Comparison of ENCODE assay signal across 24 cellular contexts in genomic region chr7:16428182-16428581, GRCh38. TPM values are rescaled to one million over a fixed set of nuclear protein-coding genes. Genes with fewer than 3 reads are reported as not detected.
"Had no signal": no experiment of that assay in that cellular context is flagged by ENCODE, and none has a peak within 500 bp of the region (broad histone marks: within the 10 kb centered on the region; RNA-seq: fewer than 3 reads in every experiment).

No MANE protein-coding gene starts in this region.

- H3K27me3 ChIP-seq: heart right ventricle, neural progenitor cell, pancreas, suprapubic skin, thyroid gland had no signal

- H3K27me3 Mint-ChIP-seq: progenitor cell of endocrine pancreas, type B pancreatic cell had no signal

- DNase-seq: effector memory CD4-positive, alpha-beta T cell; heart right ventricle; hypothalamus; mammary epithelial cell; naive thymus-derived CD8-positive, alpha-beta T cell; nucleus accumbens; pancreas; right cardiac atrium; stimulated activated CD4-positive, alpha-beta T cell treated with anti-CD3 and anti-CD28 coated beads, Interleukin-4, amount 100 ng/mL, for 1 hour; stimulated activated CD8-positive, alpha-beta memory T cell treated with anti-CD3 and anti-CD28 coated beads, Interleukin-4, amount 100 ng/mL, for 48 hours; stimulated activated naive CD8-positive, alpha-beta T cell treated with anti-CD3 and anti-CD28 coated beads, Interleukin-15, Interleukin-2, amounts not matched to agents 100 U/mL and 50 U/mL, for 24 hours; thyroid gland had no signal

- H3K36me3 Mint-ChIP-seq: naive thymus-derived CD8-positive, alpha-beta T cell; neural progenitor cell; stimulated activated effector memory CD8-positive, alpha-beta T cell treated with anti-CD3 and anti-CD28 coated beads, Interleukin-12 subunit alpha, Interleukin-12 subunit beta, amount 100 ng/mL, for 72 hours; type B pancreatic cell had no signal

- H3K27ac ChIP-seq: coronary artery, heart right ventricle, neural progenitor cell, pancreas, suprapubic skin, thyroid gland had no signal

- H3K4me1 Mint-ChIP-seq: naive thymus-derived CD8-positive, alpha-beta T cell; stimulated activated effector memory CD8-positive, alpha-beta T cell treated with anti-CD3 and anti-CD28 coated beads, Interleukin-12 subunit alpha, Interleukin-12 subunit beta, amount 100 ng/mL, for 72 hours had no signal

- H3K36me3 ChIP-seq: heart right ventricle, neural progenitor cell, pancreas, suprapubic skin, thyroid gland had no signal

- H2AFZ ChIP-seq: neural progenitor cell had no signal

- H3K27ac Mint-ChIP-seq: naive thymus-derived CD8-positive, alpha-beta T cell; neural progenitor cell; progenitor cell of endocrine pancreas; stimulated activated effector memory CD8-positive, alpha-beta T cell treated with anti-CD3 and anti-CD28 coated beads, Interleukin-12 subunit alpha, Interleukin-12 subunit beta, amount 100 ng/mL, for 72 hours; type B pancreatic cell had no signal

- H3K9me3 Mint-ChIP-seq: naive thymus-derived CD8-positive, alpha-beta T cell; neural progenitor cell; stimulated activated effector memory CD8-positive, alpha-beta T cell treated with anti-CD3 and anti-CD28 coated beads, Interleukin-12 subunit alpha, Interleukin-12 subunit beta, amount 100 ng/mL, for 72 hours; type B pancreatic cell had no signal

- H3K4me1 ChIP-seq: heart right ventricle, pancreas, suprapubic skin, thyroid gland had no signal

- H3K4me3 ChIP-seq: coronary artery, heart right ventricle, neural progenitor cell, pancreas, suprapubic skin, thyroid gland had no signal

- H3K9me3 ChIP-seq: heart right ventricle, pancreas, suprapubic skin, thyroid gland had no signal

- H3K4me3 Mint-ChIP-seq: naive thymus-derived CD8-positive, alpha-beta T cell; neural progenitor cell; stimulated activated effector memory CD8-positive, alpha-beta T cell treated with anti-CD3 and anti-CD28 coated beads, Interleukin-12 subunit alpha, Interleukin-12 subunit beta, amount 100 ng/mL, for 72 hours; type B pancreatic cell had no signal

- ATAC-seq: esophagus mucosa; heart right ventricle; left lobe of liver; naive thymus-derived CD8-positive, alpha-beta T cell; pancreas; right cardiac atrium; stimulated activated effector memory CD8-positive, alpha-beta T cell treated with anti-CD3 and anti-CD28 coated beads, Interleukin-12 subunit alpha, Interleukin-12 subunit beta, amount 100 ng/mL, for 72 hours; stimulated activated naive CD8-positive, alpha-beta T cell treated with anti-CD3 and anti-CD28 coated beads, Interleukin-15, Interleukin-2, amounts not matched to agents 100 U/mL and 50 U/mL, for 24 hours had no signal

RNA-seq across cellular contexts. Expression of gene SOSTDC1, which starts 37.4 kb away (rescaled TPM):
- total RNA-seq: dermis microvascular lymphatic vessel endothelial cell; glomerular endothelial cell; left lobe of liver; mesenteric fat pad; mononuclear cell; naive thymus-derived CD8-positive, alpha-beta T cell had no signal
